24 cellular contexts compared by ENCODE assay signal in genomic region chr6:107931894-107932293, GRCh38.
"Had no signal": no experiment of that assay in that cellular context is flagged by ENCODE, and none has a peak within 500 bp of the region (broad histone marks: within the 10 kb centered on the region; RNA-seq: fewer than 3 reads in every experiment).

No MANE protein-coding gene starts in this region.

- H3K27me3 ChIP-seq: breast epithelium, colonic mucosa, dorsolateral prefrontal cortex, esophagus muscularis mucosa, gastrocnemius medialis, ovary, right atrium auricular region had no signal

- H3K27ac ChIP-seq: breast epithelium, colonic mucosa, dorsolateral prefrontal cortex, esophagus muscularis mucosa, gastrocnemius medialis, ovary, psoas muscle, right atrium auricular region had no signal

- H3K4me3 ChIP-seq: breast epithelium, colonic mucosa, dorsolateral prefrontal cortex, esophagus muscularis mucosa, gastrocnemius medialis, ovary, psoas muscle, right atrium auricular region had no signal

- ATAC-seq: activated CD4-positive, alpha-beta T cell treated with anti-CD3 and anti-CD28 coated beads for 36 hours; gastrocnemius medialis; left ventricle myocardium superior; naive thymus-derived CD8-positive, alpha-beta T cell; psoas muscle; stimulated activated naive CD8-positive, alpha-beta T cell treated with anti-CD3 and anti-CD28 coated beads, Interleukin-15, Interleukin-2, amounts not matched to agents 100 U/mL and 50 U/mL, for 24 hours; WTC11 had no signal

- H3K9me3 ChIP-seq: colonic mucosa, esophagus muscularis mucosa, gastrocnemius medialis, ovary had no signal

- H3K36me3 ChIP-seq: breast epithelium, colonic mucosa, gastrocnemius medialis, ovary, right atrium auricular region had no signal

- H3K4me1 ChIP-seq: breast epithelium, colonic mucosa, gastrocnemius medialis, psoas muscle, right atrium auricular region had no signal

- DNase-seq: activated CD4-positive, alpha-beta T cell treated with anti-CD3 and anti-CD28 coated beads for 36 hours; activated CD4-positive, alpha-beta T cell treated with anti-CD3 and anti-CD28 coated beads, Interleukin-2, amount 50 U/mL, for 4 hours; activated effector memory CD4-positive, alpha-beta T cell treated with Interleukin-2 at 50 U/mL for 16 hours; activated naive CD4-positive, alpha-beta T cell treated with anti-CD3 and anti-CD28 coated beads for 36 hours; activated naive CD8-positive, alpha-beta T cell treated with anti-CD3 and anti-CD28 coated beads, Interleukin-2, amount 10 ng/mL, durations not matched to agents 7 days and 5 days; activated T-cell treated with anti-CD3 and anti-CD28 coated beads, Interleukin-2, amount 50 U/mL, for 48 hours; amniotic stem cell; colonic mucosa; dorsolateral prefrontal cortex; gastrocnemius medialis; head of caudate nucleus; hypothalamus; left ventricle myocardium superior; mammary epithelial cell; naive thymus-derived CD8-positive, alpha-beta T cell; ovary; psoas muscle; stimulated activated CD4-positive, alpha-beta T cell treated with anti-CD3 and anti-CD28 coated beads, Interleukin-4, amount 100 ng/mL, for 24 hours; stimulated activated naive CD8-positive, alpha-beta T cell treated with anti-CD3 and anti-CD28 coated beads, Interleukin-15, Interleukin-2, amounts not matched to agents 100 U/mL and 50 U/mL, for 24 hours; T1000 had no signal
